Comparison of ENCODE assay signal across 9 cellular contexts in the genomic region with DNA sequence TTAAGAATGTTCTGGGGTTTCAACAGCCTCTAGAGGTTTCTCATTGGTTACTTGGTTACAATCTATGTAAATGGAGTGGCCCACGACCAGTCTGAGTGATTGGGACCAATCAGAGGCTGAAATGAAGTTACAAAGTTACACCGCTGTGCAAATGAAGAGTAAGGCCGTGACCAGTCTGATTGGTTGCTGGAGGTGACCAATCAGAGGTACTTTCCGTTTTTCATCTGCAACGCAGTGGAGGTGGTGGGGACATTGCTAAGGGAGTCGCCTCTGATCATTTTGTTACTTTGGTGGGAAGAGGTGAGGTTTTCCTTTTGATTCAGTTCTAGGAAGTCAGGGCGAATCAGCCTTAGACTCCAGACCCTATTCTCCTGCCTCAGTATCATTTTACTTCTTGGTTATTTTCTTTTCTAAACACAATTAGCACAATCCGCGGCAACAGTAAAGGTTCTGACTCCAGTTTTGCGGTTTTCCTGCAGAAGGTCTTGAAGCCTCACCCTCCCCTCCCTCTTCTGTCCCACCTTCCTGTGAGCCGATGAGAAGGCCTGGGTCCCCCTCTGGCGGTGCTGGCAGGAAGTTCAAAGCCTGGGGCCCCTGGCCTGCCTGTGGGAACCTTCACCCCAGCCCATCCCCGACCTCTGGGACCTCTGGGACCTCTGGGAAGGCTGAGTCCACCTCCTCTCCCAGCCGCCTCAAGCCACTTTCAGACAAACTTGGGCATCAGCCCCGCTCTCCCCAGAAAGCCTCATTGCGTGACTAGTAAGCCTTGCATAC. TPM values are rescaled to one million over a fixed set of nuclear protein-coding genes. Genes with fewer than 3 reads are reported as not detected.
DNase-seq lines count a peak whose midpoint lies in the region; ATAC-seq, FAIRE-seq and TF ChIP-seq lines count a peak whose summit lies in the region.
"Had no signal": no experiment of that assay in that cellular context is flagged by ENCODE, and none has a peak within 500 bp of the region (broad histone marks: within the 10 kb centered on the region; RNA-seq: fewer than 3 reads in every experiment).

No MANE protein-coding gene starts in this region.

- H3K27ac Mint-ChIP-seq in activated CD8-positive, alpha-beta T cell treated with anti-CD3 and anti-CD28 coated beads for 36 hours, result peak overlapping the region; percentile 80
- no peak overlapping the region for H3K27ac Mint-ChIP-seq in chondrocyte (ENCODE audit: unreplicated experiment)
- no peak overlapping the region for H3K27ac Mint-ChIP-seq in osteocyte (ENCODE audit: unreplicated experiment)

- H3K27me3 Mint-ChIP-seq in activated CD8-positive, alpha-beta T cell treated with anti-CD3 and anti-CD28 coated beads for 36 hours, result peaks cover under 1% of the 10 kb centered on the region
- H3K27me3 Mint-ChIP-seq in chondrocyte (ENCODE audit: low read depth) (no peaks in the 10 kb centered on the region), osteocyte (ENCODE audit: unreplicated experiment) (no peaks in the 10 kb centered on the region)

- no peaks in the 10 kb centered on the region for H3K36me3 Mint-ChIP-seq in activated CD8-positive, alpha-beta T cell treated with anti-CD3 and anti-CD28 coated beads for 36 hours (ENCODE audit: low read depth)
- H3K36me3 Mint-ChIP-seq in chondrocyte (ENCODE audit: low read depth) (no peaks in the 10 kb centered on the region), osteocyte (ENCODE audit: unreplicated experiment) (no peaks in the 10 kb centered on the region)

- peak; percentile 42 to 54 for DNase-seq in Kasumi-1 (lab: John Stamatoyannopoulos, UW)
- DNase-seq in activated CD8-positive, alpha-beta T cell treated with anti-CD3 and anti-CD28 coated beads for 36 hours, result peak; percentile 82
- DNase-seq in chondrocyte (ENCODE audit: low spot score), result peak; percentile 59
- peak; percentile 27 to 48 for DNase-seq in stimulated activated CD8-positive, alpha-beta memory T cell treated with anti-CD3 and anti-CD28 coated beads, Interleukin-2, amount 100 ng/mL, for 1 hour (ENCODE audit: low read depth in 2 of 2)
- no peak for DNase-seq in colonic mucosa
- no peak for DNase-seq in HTR-8/SVneo (ENCODE audit: insufficient read length, low spot score)
- DNase-seq in osteocyte (ENCODE audit: extremely low spot score, unreplicated experiment), result no peak
- DNase-seq: PC-9 had no signal

- no peak overlapping the region for H3K4me3 ChIP-seq in colonic mucosa
- H3K4me3 ChIP-seq: PC-9 had no signal

- H3K9me3 ChIP-seq in colonic mucosa, result no peaks in the 10 kb centered on the region

- FAIRE-seq in HTR-8/SVneo (lab: Jason Lieb, UNC), result no peak

- H3K4me1 ChIP-seq in colonic mucosa, result no peaks in the 10 kb centered on the region

- H3K9me3 Mint-ChIP-seq in activated CD8-positive, alpha-beta T cell treated with anti-CD3 and anti-CD28 coated beads for 36 hours, result no peaks in the 10 kb centered on the region
- peaks cover 52% of the 10 kb centered on the region for H3K9me3 Mint-ChIP-seq in chondrocyte (ENCODE audit: low read depth)
- H3K9me3 Mint-ChIP-seq in osteocyte (ENCODE audit: unreplicated experiment), result peaks cover 30% of the 10 kb centered on the region

- POLR2A ChIA-PET in activated CD8-positive, alpha-beta T cell treated with anti-CD3 and anti-CD28 coated beads for 36 hours (lab: Charles Lee), result no interaction called here

- H3K36me3 ChIP-seq in colonic mucosa, result no peaks in the 10 kb centered on the region

- H3K4me3 Mint-ChIP-seq in activated CD8-positive, alpha-beta T cell treated with anti-CD3 and anti-CD28 coated beads for 36 hours, result peak overlapping the region; percentile 64
- no peak overlapping the region for H3K4me3 Mint-ChIP-seq in chondrocyte (ENCODE audit: unreplicated experiment)
- no peak overlapping the region for H3K4me3 Mint-ChIP-seq in osteocyte (ENCODE audit: unreplicated experiment)

- intact Hi-C loops in activated CD8-positive, alpha-beta T cell treated with anti-CD3 and anti-CD28 coated beads for 36 hours (cut with micrococcal nuclease), result no loop called here
- intact Hi-C loops in colonic mucosa (cut with DNase I), result no loop called here

- H3K4me1 Mint-ChIP-seq in activated CD8-positive, alpha-beta T cell treated with anti-CD3 and anti-CD28 coated beads for 36 hours (ENCODE audit: low read depth), result peaks cover 15% of the 10 kb centered on the region
- H3K4me1 Mint-ChIP-seq in chondrocyte (ENCODE audit: low read depth) (no peaks in the 10 kb centered on the region), osteocyte (ENCODE audit: unreplicated experiment) (no peaks in the 10 kb centered on the region)

- CTCF ChIA-PET in activated CD8-positive, alpha-beta T cell treated with anti-CD3 and anti-CD28 coated beads for 36 hours (lab: Charles Lee), result interaction anchor here (0.7 to 1.8 kb wide), 3 partner anchors 14 to 18 kb away, joined by 3 to 5 read pairs (median 4); no protein-coding TSS in a partner anchor

- no peak overlapping the region for H3K27ac ChIP-seq in colonic mucosa
- H3K27ac ChIP-seq: PC-9 had no signal

- TF ChIP-seq CTCF in activated CD8-positive, alpha-beta T cell treated with anti-CD3 and anti-CD28 coated beads for 36 hours (IDR thresholded peaks at IDR 0.05), result peak; percentile 58
- TF ChIP-seq CTCF in chondrocyte (IDR thresholded peaks at IDR 0.05), result no peak
- TF ChIP-seq CTCF in colonic mucosa (IDR thresholded peaks at IDR 0.05), result no peak
- no peak for TF ChIP-seq CTCF in osteocyte (IDR thresholded peaks at IDR 0.05)

- no peak overlapping the region for H3K9ac ChIP-seq in colonic mucosa (ENCODE audit: low read depth in 2 of 2, low read length in 2 of 2)

- no peaks in the 10 kb centered on the region for H3K27me3 ChIP-seq in colonic mucosa

- ATAC-seq in activated CD8-positive, alpha-beta T cell treated with anti-CD3 and anti-CD28 coated beads for 36 hours, result peak; percentile 92
- no peak for ATAC-seq in SK-N-SH treated with all-trans-retinoic acid at 6 μM for 48 hours

TF ChIP-seq in SK-N-SH treated with all-trans-retinoic acid at 6 μM for 48 hours, 23 proteins besides CTCF, POLR2A, EP300 and RAD21:
- TF ChIP-seq BACH2 (CRISPR knock-in tag; IDR thresholded peaks at IDR 0.05; ENCODE audit: borderline replicate concordance) (no peak), TCF4 (CRISPR knock-in tag; IDR thresholded peaks at IDR 0.05; ENCODE audit: borderline replicate concordance) (no peak), GLIS3 (CRISPR knock-in tag; IDR thresholded peaks at IDR 0.05) (no peak), TOX (CRISPR knock-in tag; IDR thresholded peaks at IDR 0.05; ENCODE audit: borderline replicate concordance) (no peak), ZNF565 (CRISPR knock-in tag; conservative IDR thresholded peaks at IDR 0.05; ENCODE audit: low read depth) (no peak), RARB (CRISPR knock-in tag; IDR thresholded peaks at IDR 0.05) (no peak), ZFP30 (CRISPR knock-in tag; IDR thresholded peaks at IDR 0.05) (no peak)
- TF ChIP-seq, protein P1, sequence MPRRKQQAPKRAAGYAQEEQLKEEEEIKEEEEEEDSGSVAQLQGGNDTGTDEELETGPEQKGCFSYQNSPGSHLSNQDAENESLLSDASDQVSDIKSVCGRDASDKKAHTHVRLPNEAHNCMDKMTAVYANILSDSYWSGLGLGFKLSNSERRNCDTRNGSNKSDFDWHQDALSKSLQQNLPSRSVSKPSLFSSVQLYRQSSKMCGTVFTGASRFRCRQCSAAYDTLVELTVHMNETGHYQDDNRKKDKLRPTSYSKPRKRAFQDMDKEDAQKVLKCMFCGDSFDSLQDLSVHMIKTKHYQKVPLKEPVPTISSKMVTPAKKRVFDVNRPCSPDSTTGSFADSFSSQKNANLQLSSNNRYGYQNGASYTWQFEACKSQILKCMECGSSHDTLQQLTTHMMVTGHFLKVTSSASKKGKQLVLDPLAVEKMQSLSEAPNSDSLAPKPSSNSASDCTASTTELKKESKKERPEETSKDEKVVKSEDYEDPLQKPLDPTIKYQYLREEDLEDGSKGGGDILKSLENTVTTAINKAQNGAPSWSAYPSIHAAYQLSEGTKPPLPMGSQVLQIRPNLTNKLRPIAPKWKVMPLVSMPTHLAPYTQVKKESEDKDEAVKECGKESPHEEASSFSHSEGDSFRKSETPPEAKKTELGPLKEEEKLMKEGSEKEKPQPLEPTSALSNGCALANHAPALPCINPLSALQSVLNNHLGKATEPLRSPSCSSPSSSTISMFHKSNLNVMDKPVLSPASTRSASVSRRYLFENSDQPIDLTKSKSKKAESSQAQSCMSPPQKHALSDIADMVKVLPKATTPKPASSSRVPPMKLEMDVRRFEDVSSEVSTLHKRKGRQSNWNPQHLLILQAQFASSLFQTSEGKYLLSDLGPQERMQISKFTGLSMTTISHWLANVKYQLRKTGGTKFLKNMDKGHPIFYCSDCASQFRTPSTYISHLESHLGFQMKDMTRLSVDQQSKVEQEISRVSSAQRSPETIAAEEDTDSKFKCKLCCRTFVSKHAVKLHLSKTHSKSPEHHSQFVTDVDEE (CRISPR knock-in tag; IDR thresholded peaks at IDR 0.05), result no peak
- TF ChIP-seq, protein P2, sequence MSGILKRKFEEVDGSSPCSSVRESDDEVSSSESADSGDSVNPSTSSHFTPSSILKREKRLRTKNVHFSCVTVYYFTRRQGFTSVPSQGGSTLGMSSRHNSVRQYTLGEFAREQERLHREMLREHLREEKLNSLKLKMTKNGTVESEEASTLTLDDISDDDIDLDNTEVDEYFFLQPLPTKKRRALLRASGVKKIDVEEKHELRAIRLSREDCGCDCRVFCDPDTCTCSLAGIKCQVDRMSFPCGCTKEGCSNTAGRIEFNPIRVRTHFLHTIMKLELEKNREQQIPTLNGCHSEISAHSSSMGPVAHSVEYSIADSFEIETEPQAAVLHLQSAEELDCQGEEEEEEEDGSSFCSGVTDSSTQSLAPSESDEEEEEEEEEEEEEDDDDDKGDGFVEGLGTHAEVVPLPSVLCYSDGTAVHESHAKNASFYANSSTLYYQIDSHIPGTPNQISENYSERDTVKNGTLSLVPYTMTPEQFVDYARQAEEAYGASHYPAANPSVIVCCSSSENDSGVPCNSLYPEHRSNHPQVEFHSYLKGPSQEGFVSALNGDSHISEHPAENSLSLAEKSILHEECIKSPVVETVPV (CRISPR knock-in tag; IDR thresholded peaks at IDR 0.05), result no peak

RNA-seq across cellular contexts. Expression of gene TTC34, which starts 38.7 kb away (rescaled TPM):
- under 1 TPM; 0.79 to 0.81 TPM for total RNA-seq in activated CD8-positive, alpha-beta T cell treated with anti-CD3 and anti-CD28 coated beads for 36 hours
- total RNA-seq in chondrocyte (0.60 to 1.8 TPM (median 0.67 TPM) in 3 replicates), colonic mucosa (under 1 TPM; 0.27 to 0.44 TPM), osteocyte (1.4 and 1.7 TPM in 2 replicates)

Comparison
In these comparisons a context has a peak if more than half of its experiments do, and no peak if none do; other contexts are left out.
1. DNase-seq: peak in Kasumi-1 (2 of 2), activated CD8-positive, alpha-beta T cell treated with anti-CD3 and anti-CD28 coated beads for 36 hours (single experiment), chondrocyte (single experiment) and stimulated activated CD8-positive, alpha-beta memory T cell treated with anti-CD3 and anti-CD28 coated beads, Interleukin-2, amount 100 ng/mL, for 1 hour (2 of 2); none in colonic mucosa (single experiment), HTR-8/SVneo (single experiment) and osteocyte (single experiment).